22 cellular contexts compared by ENCODE assay signal in genomic region chr1:9847269-9847668, GRCh38.
"Had no signal": no experiment of that assay in that cellular context is flagged by ENCODE, and none has a peak within 500 bp of the region (broad histone marks: within the 10 kb centered on the region; RNA-seq: fewer than 3 reads in every experiment).

No MANE protein-coding gene starts in this region.

- H3K9me3 Mint-ChIP-seq: natural killer cell treated with Interleukin-12 subunit alpha and Interleukin-12 subunit beta and Interleukin-15 and Interleukin-18, amount 100 ng/mL, for 72 hours; neural progenitor cell had no signal

- H2AFZ ChIP-seq: neural progenitor cell had no signal

- H3K4me3 ChIP-seq: heart left ventricle, lung, neural progenitor cell, ovary, right atrium auricular region, sigmoid colon, skin epidermis, stomach, thyroid gland, upper lobe of left lung, vagina had no signal

- DNase-seq: effector memory CD4-positive, alpha-beta T cell; hippocampal formation; left colon; left ventricle myocardium superior; mesenchymal stem cell; midbrain; ovary; sigmoid colon; stimulated activated CD4-positive, alpha-beta T cell treated with anti-CD3 and anti-CD28 coated beads, Interleukin-2, amount 100 ng/mL, for 24 hours; stimulated activated naive CD4-positive, alpha-beta T cell; stomach; upper lobe of left lung had no signal

- H3K27ac Mint-ChIP-seq: natural killer cell treated with Interleukin-12 subunit alpha and Interleukin-12 subunit beta and Interleukin-15 and Interleukin-18, amount 100 ng/mL, for 72 hours; neural progenitor cell had no signal

- H3K36me3 ChIP-seq: neural progenitor cell, ovary, right atrium auricular region, sigmoid colon, thyroid gland had no signal

- FAIRE-seq: endometrium, frontal cortex had no signal

- H3K27me3 Mint-ChIP-seq: natural killer cell treated with Interleukin-12 subunit alpha and Interleukin-12 subunit beta and Interleukin-15 and Interleukin-18, amount 100 ng/mL, for 72 hours had no signal

- H3K27ac ChIP-seq: neural progenitor cell, right atrium auricular region, sigmoid colon, stomach, thyroid gland, upper lobe of left lung, vagina had no signal

- H3K4me3 Mint-ChIP-seq: natural killer cell treated with Interleukin-12 subunit alpha and Interleukin-12 subunit beta and Interleukin-15 and Interleukin-18, amount 100 ng/mL, for 72 hours; neural progenitor cell had no signal

- H3K36me3 Mint-ChIP-seq: natural killer cell treated with Interleukin-12 subunit alpha and Interleukin-12 subunit beta and Interleukin-15 and Interleukin-18, amount 100 ng/mL, for 72 hours; neural progenitor cell had no signal

- H3K9me3 ChIP-seq: heart left ventricle, ovary, right atrium auricular region, sigmoid colon, stomach, thyroid gland, upper lobe of left lung, vagina had no signal
